2 cellular contexts compared by ENCODE assay signal in genomic region chr21:45441431-45442255, GRCh38.
A peak's percentile ranks its signal among the peaks of the same experiment; 100 is the strongest.
TF ChIP-seq lines count a peak whose summit lies in the region.

No MANE protein-coding gene starts in this region.

TF ChIP-seq in IMR-90, 13 proteins besides CTCF, POLR2A, EP300 and RAD21:
- TF ChIP-seq SMC3 (IDR thresholded peaks at IDR 0.05; ENCODE audit: low read depth, low read length), result no peak
- TF ChIP-seq RFX5 (IDR thresholded peaks at IDR 0.05; ENCODE audit: low read depth, low read length), result no peak
- TF ChIP-seq BHLHE40 (IDR thresholded peaks at IDR 0.05; ENCODE audit: low read depth, low read length), result no peak
- TF ChIP-seq MAZ (IDR thresholded peaks at IDR 0.05; ENCODE audit: borderline replicate concordance, low read depth, low read length), result no peak
- TF ChIP-seq, protein P1, sequence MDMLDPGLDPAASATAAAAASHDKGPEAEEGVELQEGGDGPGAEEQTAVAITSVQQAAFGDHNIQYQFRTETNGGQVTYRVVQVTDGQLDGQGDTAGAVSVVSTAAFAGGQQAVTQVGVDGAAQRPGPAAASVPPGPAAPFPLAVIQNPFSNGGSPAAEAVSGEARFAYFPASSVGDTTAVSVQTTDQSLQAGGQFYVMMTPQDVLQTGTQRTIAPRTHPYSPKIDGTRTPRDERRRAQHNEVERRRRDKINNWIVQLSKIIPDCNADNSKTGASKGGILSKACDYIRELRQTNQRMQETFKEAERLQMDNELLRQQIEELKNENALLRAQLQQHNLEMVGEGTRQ (IDR thresholded peaks at IDR 0.05; ENCODE audit: low read depth, low read length), result no peak
- no peak for TF ChIP-seq RCOR1 (IDR thresholded peaks at IDR 0.05; ENCODE audit: insufficient replicate concordance, low read length)
- no peak for TF ChIP-seq NFE2L2 (IDR thresholded peaks at IDR 0.05; ENCODE audit: low read depth, low read length)

TF ChIP-seq in HepG2, 621 proteins besides CTCF, POLR2A, EP300 and RAD21:
- TF ChIP-seq AGO1 (IDR thresholded peaks at IDR 0.05; ENCODE audit: low read depth, low read length, poor library complexity, severe bottlenecking), result no peak
- TF ChIP-seq, protein P2, sequence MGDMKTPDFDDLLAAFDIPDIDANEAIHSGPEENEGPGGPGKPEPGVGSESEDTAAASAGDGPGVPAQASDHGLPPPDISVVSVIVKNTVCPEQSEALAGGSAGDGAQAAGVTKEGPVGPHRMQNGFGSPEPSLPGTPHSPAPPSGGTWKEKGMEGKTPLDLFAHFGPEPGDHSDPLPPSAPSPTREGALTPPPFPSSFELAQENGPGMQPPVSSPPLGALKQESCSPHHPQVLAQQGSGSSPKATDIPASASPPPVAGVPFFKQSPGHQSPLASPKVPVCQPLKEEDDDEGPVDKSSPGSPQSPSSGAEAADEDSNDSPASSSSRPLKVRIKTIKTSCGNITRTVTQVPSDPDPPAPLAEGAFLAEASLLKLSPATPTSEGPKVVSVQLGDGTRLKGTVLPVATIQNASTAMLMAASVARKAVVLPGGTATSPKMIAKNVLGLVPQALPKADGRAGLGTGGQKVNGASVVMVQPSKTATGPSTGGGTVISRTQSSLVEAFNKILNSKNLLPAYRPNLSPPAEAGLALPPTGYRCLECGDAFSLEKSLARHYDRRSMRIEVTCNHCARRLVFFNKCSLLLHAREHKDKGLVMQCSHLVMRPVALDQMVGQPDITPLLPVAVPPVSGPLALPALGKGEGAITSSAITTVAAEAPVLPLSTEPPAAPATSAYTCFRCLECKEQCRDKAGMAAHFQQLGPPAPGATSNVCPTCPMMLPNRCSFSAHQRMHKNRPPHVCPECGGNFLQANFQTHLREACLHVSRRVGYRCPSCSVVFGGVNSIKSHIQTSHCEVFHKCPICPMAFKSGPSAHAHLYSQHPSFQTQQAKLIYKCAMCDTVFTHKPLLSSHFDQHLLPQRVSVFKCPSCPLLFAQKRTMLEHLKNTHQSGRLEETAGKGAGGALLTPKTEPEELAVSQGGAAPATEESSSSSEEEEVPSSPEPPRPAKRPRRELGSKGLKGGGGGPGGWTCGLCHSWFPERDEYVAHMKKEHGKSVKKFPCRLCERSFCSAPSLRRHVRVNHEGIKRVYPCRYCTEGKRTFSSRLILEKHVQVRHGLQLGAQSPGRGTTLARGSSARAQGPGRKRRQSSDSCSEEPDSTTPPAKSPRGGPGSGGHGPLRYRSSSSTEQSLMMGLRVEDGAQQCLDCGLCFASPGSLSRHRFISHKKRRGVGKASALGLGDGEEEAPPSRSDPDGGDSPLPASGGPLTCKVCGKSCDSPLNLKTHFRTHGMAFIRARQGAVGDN (CRISPR knock-in tag; IDR thresholded peaks at IDR 0.05), result peak; percentile 8; the same call in 1 of the 2 replicates
